In genomic region chr7:155590215-155591023, GRCh38 we compare ENCODE assay signal across 8 cellular contexts. TPM values are rescaled to one million over a fixed set of nuclear protein-coding genes. Genes with fewer than 3 reads are reported as not detected.
DNase-seq lines count a peak whose midpoint lies in the region; ATAC-seq, FAIRE-seq and TF ChIP-seq lines count a peak whose summit lies in the region.

No MANE protein-coding gene starts in this region.

- no peak for TF ChIP-seq POLR2A in GM12892 (IDR thresholded peaks at IDR 0.05; ENCODE audit: low read depth, low read length)

- H3K4me1 ChIP-seq in BE2C = peaks cover 23% of the 10 kb centered on the region
- H3K4me1 ChIP-seq in Panc1 (ENCODE audit: control insufficient read depth, insufficient read depth, low read length) = no peaks in the 10 kb centered on the region
- H3K4me1 ChIP-seq in cardiac muscle cell (ENCODE audit: low read depth) = peaks cover 7% of the 10 kb centered on the region
- H3K4me1 ChIP-seq in upper lobe of right lung = peaks cover 15% of the 10 kb centered on the region

- peak; percentile 88 for DNase-seq in BE2C
- no peak for DNase-seq in Panc1 (ENCODE audit: low read depth, low spot score)
- peak; percentile 45 to 74 for DNase-seq in cardiac muscle cell (ENCODE audit: low read depth in 1 of 2, low spot score in 1 of 2)
- DNase-seq in upper lobe of right lung = peak; percentile 90
- no peak for DNase-seq in GM12892 (ENCODE audit: insufficient read length)

- H3K27ac ChIP-seq in Panc1 (ENCODE audit: low read length) (no peak overlapping the region), cardiac muscle cell (no peak overlapping the region), upper lobe of right lung (no peak overlapping the region)

- H3K27me3 ChIP-seq in BE2C (no peaks in the 10 kb centered on the region), Panc1 (ENCODE audit: control insufficient read depth, insufficient read depth, low read length) (peaks cover 5% of the 10 kb centered on the region), cardiac muscle cell (no peaks in the 10 kb centered on the region), upper lobe of right lung (no peaks in the 10 kb centered on the region)

- H3K9me3 ChIP-seq in BE2C = no peaks in the 10 kb centered on the region
- no peaks in the 10 kb centered on the region for H3K9me3 ChIP-seq in Panc1 (ENCODE audit: control insufficient read depth, insufficient read depth, low read depth, low read length)
- no peaks in the 10 kb centered on the region for H3K9me3 ChIP-seq in cardiac muscle cell (ENCODE audit: low read depth)
- H3K9me3 ChIP-seq in upper lobe of right lung = no peaks in the 10 kb centered on the region

- ATAC-seq in HG03280 (IDR thresholded peaks at IDR 0.05; ENCODE audit: unreplicated experiment) = peak; percentile 62
- ATAC-seq in Panc1 = peak; percentile 41; the same call in 1 of the 2 replicates
- peak; percentile 85 for ATAC-seq in upper lobe of right lung
- no peak for ATAC-seq in GM18517 (IDR thresholded peaks at IDR 0.05; ENCODE audit: unreplicated experiment)
- no peak for ATAC-seq in HG02973 (IDR thresholded peaks at IDR 0.05; ENCODE audit: unreplicated experiment)

- CTCF ChIA-PET in Panc1 (lab: Charles Lee) = no interaction called here

- intact Hi-C loops in Panc1 (cut with micrococcal nuclease; ENCODE audit: unreplicated experiment) = no loop called here
- intact Hi-C loops in upper lobe of right lung (cut with DNase I) = loop anchor here (10.0 kb wide), 1 partner anchor 144 kb away; no protein-coding TSS in a partner anchor

- H3K36me3 ChIP-seq in BE2C (no peaks in the 10 kb centered on the region), Panc1 (ENCODE audit: control insufficient read depth, insufficient read depth, low read length) (no peaks in the 10 kb centered on the region), cardiac muscle cell (no peaks in the 10 kb centered on the region), upper lobe of right lung (no peaks in the 10 kb centered on the region)

- no peak for TF ChIP-seq CTCF in BE2C (IDR thresholded peaks at IDR 0.05; ENCODE audit: low read depth, low read length)
- TF ChIP-seq CTCF in Panc1 (IDR thresholded peaks at IDR 0.05) = no peak
- no peak for TF ChIP-seq CTCF in cardiac muscle cell (IDR thresholded peaks at IDR 0.05; ENCODE audit: low read depth, low read length)
- TF ChIP-seq CTCF in upper lobe of right lung (IDR thresholded peaks at IDR 0.05) = no peak

- no peak for FAIRE-seq in GM12892 (lab: Jason Lieb, UNC)

- peak overlapping the region; percentile 30; the same call in 1 of the 2 replicates for H3K4me3 ChIP-seq in BE2C (ENCODE audit: low read depth, low read length)
- no peak overlapping the region for H3K4me3 ChIP-seq in Panc1 (ENCODE audit: low read depth in 2 of 2, low read length in 2 of 2)
- H3K4me3 ChIP-seq in cardiac muscle cell = no peak overlapping the region
- H3K4me3 ChIP-seq in upper lobe of right lung = no peak overlapping the region

- BruUV-seq in Panc1 (replicated peaks; lab: Mats Ljungman, UMichigan) = no TSS peak

- in situ Hi-C loops in Panc1 (cut with HindIII; ENCODE audit: low pct_unique_long_range_greater_than_20kb, low sequenced_read_pairs) = no loop called here

- POLR2A ChIA-PET in Panc1 (lab: Charles Lee) = no interaction called here

RNA-seq across cellular contexts. Expression of gene CNPY1, which starts 44.1 kb away (rescaled TPM):
- not detected for polyA plus RNA-seq in BE2C (2012; ENCODE audit: insufficient read depth, insufficient read length, low read depth)
- not detected for total RNA-seq in Panc1 (2021; ENCODE audit: unreplicated experiment)
- polyA plus RNA-seq in Panc1 (2012; ENCODE audit: insufficient read length) = not detected
- total RNA-seq in cardiac muscle cell = 0.15 TPM in 1 of 2 replicates, not detected in the other
- polyA plus RNA-seq in cardiac muscle cell = not detected in 2 replicates
- total RNA-seq in upper lobe of right lung = not detected
- not detected for polyA plus RNA-seq in GM12892 (2012; ENCODE audit: missing spikeins)

RNA-seq across cellular contexts. Expression of gene RBM33, which starts 54.0 kb away (rescaled TPM):
- 39.0 TPM for polyA plus RNA-seq in BE2C (2012; ENCODE audit: insufficient read depth, insufficient read length, low read depth)
- total RNA-seq in Panc1 (2021; ENCODE audit: unreplicated experiment) (61.1 TPM), cardiac muscle cell (19.6 and 51.1 TPM in 2 replicates), upper lobe of right lung (62.8 TPM)
- 46.3 TPM for polyA plus RNA-seq in Panc1 (2012; ENCODE audit: insufficient read length)
- 53.5 and 76.3 TPM in 2 replicates for polyA plus RNA-seq in cardiac muscle cell
- polyA plus RNA-seq in GM12892 (2012; ENCODE audit: missing spikeins) = 23.5 TPM

Comparison
In these comparisons a context has a peak if more than half of its experiments do, and no peak if none do; other contexts are left out.
1. DNase-seq: peak in BE2C (single experiment), cardiac muscle cell (2 of 2) and upper lobe of right lung (single experiment); none in Panc1 (single experiment) and GM12892 (single experiment).
2. ATAC-seq: peak in HG03280 (single experiment), Panc1 (single experiment) and upper lobe of right lung (single experiment); none in GM18517 (single experiment) and HG02973 (single experiment).